Comparison of ENCODE assay signal across 8 cellular contexts in the genomic region with DNA sequence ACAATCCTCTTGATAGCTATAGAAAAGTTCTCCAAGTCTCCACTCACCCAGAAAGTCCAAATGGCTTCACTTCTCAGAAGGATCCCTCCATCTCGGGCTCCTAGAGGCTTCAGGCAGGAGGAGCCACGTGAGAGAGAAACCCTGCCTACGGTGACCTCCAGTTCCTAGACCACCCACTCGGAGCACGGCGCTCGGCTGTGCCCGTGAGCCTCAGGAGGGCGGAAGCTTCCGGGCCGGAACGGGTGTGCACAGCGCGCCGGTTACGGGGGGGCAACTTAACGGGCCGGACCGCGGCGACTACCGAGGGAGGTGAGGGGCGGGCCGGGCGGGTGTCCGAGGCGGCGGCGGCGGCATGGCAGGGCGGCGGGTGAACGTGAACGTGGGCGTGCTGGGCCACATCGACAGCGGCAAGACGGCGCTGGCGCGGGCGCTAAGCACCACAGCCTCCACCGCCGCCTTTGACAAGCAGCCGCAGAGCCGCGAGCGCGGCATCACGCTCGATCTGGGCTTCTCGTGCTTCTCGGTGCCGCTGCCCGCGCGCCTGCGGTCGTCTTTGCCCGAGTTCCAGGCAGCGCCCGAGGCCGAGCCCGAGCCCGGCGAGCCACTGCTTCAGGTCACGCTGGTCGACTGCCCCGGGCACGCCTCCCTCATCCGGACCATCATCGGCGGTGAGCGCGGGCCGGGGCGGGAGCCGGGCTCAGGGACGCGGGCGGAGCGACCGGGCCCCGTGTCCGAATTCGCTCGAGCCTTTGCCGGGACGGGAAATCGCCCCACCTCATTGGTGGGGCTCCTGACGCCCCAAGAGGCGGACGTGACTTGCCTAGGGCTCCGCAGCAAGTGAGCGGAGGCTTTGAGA.
DNase-seq lines count a peak whose midpoint lies in the region; ATAC-seq and TF ChIP-seq lines count a peak whose summit lies in the region.

A gene with protein sequence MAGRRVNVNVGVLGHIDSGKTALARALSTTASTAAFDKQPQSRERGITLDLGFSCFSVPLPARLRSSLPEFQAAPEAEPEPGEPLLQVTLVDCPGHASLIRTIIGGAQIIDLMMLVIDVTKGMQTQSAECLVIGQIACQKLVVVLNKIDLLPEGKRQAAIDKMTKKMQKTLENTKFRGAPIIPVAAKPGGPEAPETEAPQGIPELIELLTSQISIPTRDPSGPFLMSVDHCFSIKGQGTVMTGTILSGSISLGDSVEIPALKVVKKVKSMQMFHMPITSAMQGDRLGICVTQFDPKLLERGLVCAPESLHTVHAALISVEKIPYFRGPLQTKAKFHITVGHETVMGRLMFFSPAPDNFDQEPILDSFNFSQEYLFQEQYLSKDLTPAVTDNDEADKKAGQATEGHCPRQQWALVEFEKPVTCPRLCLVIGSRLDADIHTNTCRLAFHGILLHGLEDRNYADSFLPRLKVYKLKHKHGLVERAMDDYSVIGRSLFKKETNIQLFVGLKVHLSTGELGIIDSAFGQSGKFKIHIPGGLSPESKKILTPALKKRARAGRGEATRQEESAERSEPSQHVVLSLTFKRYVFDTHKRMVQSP (plus strand): TSS at position 326 of the 856 bp plus-strand sequence. CDS start 27 bp downstream, at position 353.

- DNase-seq in DMS153 treated with DMSO at 0.1 percent for 48 hours (lab: John Stamatoyannopoulos, UW; ENCODE audit: unreplicated experiment), result peak; percentile 18
- peak; percentile 73 for DNase-seq in HuH-7.5 (ENCODE audit: low spot score)
- DNase-seq in OCI-M2 (lab: John Stamatoyannopoulos, UW; ENCODE audit: unreplicated experiment), result peak; percentile 9
- peak; percentile 86 for DNase-seq in activated T-cell treated with anti-CD3 and anti-CD28 coated beads for 48 hours (ENCODE audit: low read depth)
- peak; percentile 90 to 93 for DNase-seq in erythroblast (lab: John Stamatoyannopoulos, UW)
- peak; percentile 66 to 68 for DNase-seq in stimulated activated CD8-positive, alpha-beta memory T cell treated with anti-CD3 and anti-CD28 coated beads, Interleukin-7, amount 100 ng/mL, for 1 hour (ENCODE audit: low read depth in 2 of 2)

- peak within 1 kb of the TSS; percentile 53 for H3K9ac ChIP-seq in muscle layer of colon (ENCODE audit: low read length)

- H3K4me1 ChIP-seq in muscle layer of colon (ENCODE audit: insufficient read depth, low read length), result peaks cover 7% of the 10 kb centered on the region

- ATAC-seq in GM21528 (IDR thresholded peaks at IDR 0.05; ENCODE audit: low FRiP score, unreplicated experiment), result peak; percentile 88

- H3K27ac ChIP-seq in muscle layer of colon (ENCODE audit: low read depth, low read length), result peak within 1 kb of the TSS; percentile 82

- no peaks in the 10 kb centered on the region for H3K9me3 ChIP-seq in muscle layer of colon (ENCODE audit: low read length)

- no peaks in the 10 kb centered on the region for H3K36me3 ChIP-seq in muscle layer of colon (ENCODE audit: insufficient read depth, low read length)

- peak; percentile 66 for TF ChIP-seq POLR2A in erythroblast (IDR thresholded peaks at IDR 0.05; ENCODE audit: low read length)

- no peaks in the 10 kb centered on the region for H3K27me3 ChIP-seq in muscle layer of colon (ENCODE audit: control insufficient read depth in 1 of 2, insufficient read depth in 2 of 2, low read length in 2 of 2)

- H3K4me3 ChIP-seq in muscle layer of colon (ENCODE audit: low read depth in 1 of 2, low read length in 2 of 2), result peak within 1 kb of the TSS; percentile 64 to 93

Comparison
In these comparisons a context has a peak if more than half of its experiments do, and no peak if none do; other contexts are left out.
1. Peak in every context shown above with its lines: DNase-seq, ATAC-seq, H3K4me3 ChIP-seq and H3K27ac ChIP-seq.
2. DNase-seq: peak in every context shown above with its lines; median percentile 92 in erythroblast; 86 in activated T-cell treated with anti-CD3 and anti-CD28 coated beads for 48 hours; 73 in HuH-7.5; 67 in stimulated activated CD8-positive, alpha-beta memory T cell treated with anti-CD3 and anti-CD28 coated beads, Interleukin-7, amount 100 ng/mL, for 1 hour; 18 in DMS153 treated with DMSO at 0.1 percent for 48 hours; 9 in OCI-M2.